27 cellular contexts compared by ENCODE assay signal in genomic region chr2:198328454-198328853, GRCh38.
"Had no signal": no experiment of that assay in that cellular context is flagged by ENCODE, and none has a peak within 500 bp of the region (broad histone marks: within the 10 kb centered on the region; RNA-seq: fewer than 3 reads in every experiment).

No MANE protein-coding gene starts in this region.

- DNase-seq: colonic mucosa; cortex of kidney; effector CD8-positive, alpha-beta T cell; effector memory CD8-positive, alpha-beta T cell; endodermal cell; erythroblast; esophagus squamous epithelium; foreskin fibroblast; foreskin melanocyte; heart left ventricle; hypothalamus; immature natural killer cell; left cardiac atrium; left lung; left ventricle myocardium superior; lower lobe of right lung; mesenchymal stem cell; mucosa of descending colon; naive B cell; naive thymus-derived CD8-positive, alpha-beta T cell had no signal

- H2AFZ ChIP-seq: hepatocyte had no signal

- H3K27ac ChIP-seq: colonic mucosa, epithelial cell of prostate, esophagus squamous epithelium, gastroesophageal sphincter, heart left ventricle, hepatocyte, left lung, lower lobe of right lung had no signal

- FAIRE-seq: endometrium, islet of Langerhans, keratinocyte had no signal

- H3K9me3 ChIP-seq: colonic mucosa, esophagus squamous epithelium, gastroesophageal sphincter, heart left ventricle, left lung, lower lobe of right lung, mucosa of descending colon had no signal

- H3K4me2 ChIP-seq: hepatocyte had no signal

- H3K36me3 ChIP-seq: colonic mucosa, esophagus squamous epithelium, gastroesophageal sphincter, heart left ventricle, left lung, lower lobe of right lung had no signal

- ATAC-seq: effector memory CD8-positive, alpha-beta T cell; esophagus mucosa; gastroesophageal sphincter; heart left ventricle; left cardiac atrium; left lung; left ventricle myocardium superior; lower lobe of right lung; naive thymus-derived CD8-positive, alpha-beta T cell had no signal

- H3K79me2 ChIP-seq: hepatocyte had no signal

- H3K4me1 ChIP-seq: colonic mucosa, esophagus squamous epithelium, gastroesophageal sphincter, heart left ventricle, left lung, lower lobe of right lung had no signal

- H3K27me3 ChIP-seq: colonic mucosa, esophagus squamous epithelium, gastroesophageal sphincter, hepatocyte, left lung had no signal

- H3K4me3 ChIP-seq: colonic mucosa, esophagus squamous epithelium, gastroesophageal sphincter, heart left ventricle, hepatocyte, left lung, lower lobe of right lung, mucosa of descending colon had no signal
